In genomic region chr6:160911949-160912348, GRCh38 we compare ENCODE assay signal across 29 cellular contexts.
"Had no signal": no experiment of that assay in that cellular context is flagged by ENCODE, and none has a peak within 500 bp of the region (broad histone marks: within the 10 kb centered on the region; RNA-seq: fewer than 3 reads in every experiment).

No MANE protein-coding gene starts in this region.

- H3K4me3 Mint-ChIP-seq: stimulated activated effector memory CD8-positive, alpha-beta T cell treated with anti-CD3 and anti-CD28 coated beads, Interleukin-12 subunit alpha, Interleukin-12 subunit beta, amount 100 ng/mL, for 72 hours; stimulated activated memory B cell treated with anti-CD40 and anti-IgM and Interleukin-4, amounts not matched to agents 10 μg/mL and 1 μg/mL and 100 μg/mL, for 72 hours; stimulated activated naive B cell treated with anti-CD40 and anti-IgM and Interleukin-4, amounts not matched to agents 10 μg/mL and 1 μg/mL and 100 μg/mL, for 72 hours; stimulated activated naive CD8-positive, alpha-beta T cell treated with anti-CD3 and anti-CD28 coated beads, Interleukin-15, amount 100 ng/mL, for 72 hours; stimulated activated naive CD8-positive, alpha-beta T cell treated with anti-CD3 and anti-CD28 coated beads, Interleukin-15, Interleukin-2, amounts not matched to agents 100 ng/mL and 50 ng/mL, for 24 hours; type B pancreatic cell had no signal

- H3K36me3 ChIP-seq: stomach, suprapubic skin, thoracic aorta, thyroid gland, tibial artery, tibial nerve, transverse colon, upper lobe of left lung, upper lobe of right lung, uterus, vagina had no signal

- H3K4me1 Mint-ChIP-seq: stimulated activated effector memory CD8-positive, alpha-beta T cell treated with anti-CD3 and anti-CD28 coated beads, Interleukin-12 subunit alpha, Interleukin-12 subunit beta, amount 100 ng/mL, for 72 hours; stimulated activated memory B cell treated with anti-CD40 and anti-IgM and Interleukin-4, amounts not matched to agents 10 μg/mL and 1 μg/mL and 100 μg/mL, for 72 hours; stimulated activated naive B cell treated with anti-CD40 and anti-IgM and Interleukin-4, amounts not matched to agents 10 μg/mL and 1 μg/mL and 100 μg/mL, for 72 hours; stimulated activated naive CD8-positive, alpha-beta T cell treated with anti-CD3 and anti-CD28 coated beads, Interleukin-15, amount 100 ng/mL, for 72 hours had no signal

- H3K27ac Mint-ChIP-seq: stimulated activated effector memory CD8-positive, alpha-beta T cell treated with anti-CD3 and anti-CD28 coated beads, Interleukin-12 subunit alpha, Interleukin-12 subunit beta, amount 100 ng/mL, for 72 hours; stimulated activated memory B cell treated with anti-CD40 and anti-IgM and Interleukin-4, amounts not matched to agents 10 μg/mL and 1 μg/mL and 100 μg/mL, for 72 hours; stimulated activated naive B cell treated with anti-CD40 and anti-IgM and Interleukin-4, amounts not matched to agents 10 μg/mL and 1 μg/mL and 100 μg/mL, for 72 hours; stimulated activated naive CD8-positive, alpha-beta T cell treated with anti-CD3 and anti-CD28 coated beads, Interleukin-15, amount 100 ng/mL, for 72 hours; stimulated activated naive CD8-positive, alpha-beta T cell treated with anti-CD3 and anti-CD28 coated beads, Interleukin-15, Interleukin-2, amounts not matched to agents 100 ng/mL and 50 ng/mL, for 24 hours; type B pancreatic cell had no signal

- H3K27me3 ChIP-seq: stomach, suprapubic skin, testis, thyroid gland, tibial artery, tibial nerve, transverse colon, upper lobe of left lung, upper lobe of right lung, uterus, vagina had no signal

- ATAC-seq: stimulated activated effector memory CD8-positive, alpha-beta T cell treated with anti-CD3 and anti-CD28 coated beads, Interleukin-12 subunit alpha, Interleukin-12 subunit beta, amount 100 ng/mL, for 72 hours; stimulated activated memory B cell treated with anti-CD40 and anti-IgM and Interleukin-4, amounts not matched to agents 10 μg/mL and 1 μg/mL and 100 μg/mL, for 72 hours; stimulated activated naive B cell treated with anti-CD40 and anti-IgM and Interleukin-4, amounts not matched to agents 10 μg/mL and 1 μg/mL and 100 μg/mL, for 72 hours; stimulated activated naive CD8-positive, alpha-beta T cell treated with anti-CD3 and anti-CD28 coated beads, Interleukin-15, amount 100 ng/mL, for 72 hours; stimulated activated naive CD8-positive, alpha-beta T cell treated with anti-CD3 and anti-CD28 coated beads, Interleukin-15, Interleukin-2, amounts not matched to agents 100 U/mL and 50 U/mL, for 24 hours; upper lobe of right lung had no signal

- H3K36me3 Mint-ChIP-seq: stimulated activated effector memory CD8-positive, alpha-beta T cell treated with anti-CD3 and anti-CD28 coated beads, Interleukin-12 subunit alpha, Interleukin-12 subunit beta, amount 100 ng/mL, for 72 hours; stimulated activated memory B cell treated with anti-CD40 and anti-IgM and Interleukin-4, amounts not matched to agents 10 μg/mL and 1 μg/mL and 100 μg/mL, for 72 hours; stimulated activated naive B cell treated with anti-CD40 and anti-IgM and Interleukin-4, amounts not matched to agents 10 μg/mL and 1 μg/mL and 100 μg/mL, for 72 hours; type B pancreatic cell had no signal

- H3K4me3 ChIP-seq: stomach, suprapubic skin, testis, thoracic aorta, thyroid gland, tibial artery, tibial nerve, transverse colon, upper lobe of left lung, upper lobe of right lung, uterus, vagina had no signal

- FAIRE-seq: urothelium cell line had no signal

- H3K4me1 ChIP-seq: stomach, suprapubic skin, testis, thyroid gland, tibial artery, tibial nerve, transverse colon, upper lobe of left lung, upper lobe of right lung, uterus, vagina had no signal

- H3K27ac ChIP-seq: stomach, suprapubic skin, testis, thoracic aorta, thyroid gland, tibial artery, tibial nerve, transverse colon, upper lobe of left lung, upper lobe of right lung, uterus, vagina had no signal

- H3K9me3 Mint-ChIP-seq: type B pancreatic cell had no signal

- H3K9me3 ChIP-seq: testis, thyroid gland, upper lobe of right lung, vagina had no signal

- H3K27me3 Mint-ChIP-seq: type B pancreatic cell had no signal

- DNase-seq: stimulated activated CD4-positive, alpha-beta T cell treated with anti-CD3 and anti-CD28 coated beads, Interleukin-2, amount 100 ng/mL, for 48 hours; stimulated activated CD4-positive, alpha-beta T cell treated with anti-CD3 and anti-CD28 coated beads, Interleukin-4, amount 100 ng/mL, for 1 hour; stimulated activated CD4-positive, alpha-beta T cell treated with anti-CD3 and anti-CD28 coated beads, Interleukin-4, amount 100 ng/mL, for 24 hours; stimulated activated CD4-positive, alpha-beta T cell treated with anti-CD3 and anti-CD28 coated beads, Interleukin-4, amount 100 ng/mL, for 4 hours; stimulated activated CD8-positive, alpha-beta memory T cell treated with anti-CD3 and anti-CD28 coated beads, Interleukin-4, amount 100 ng/mL, for 48 hours; stimulated activated naive B cell treated with anti-CD40 and anti-IgM and Interleukin-4, amounts not matched to agents 10 μg/mL and 1 μg/mL and 100 μg/mL, for 72 hours; stimulated activated naive CD4-positive, alpha-beta T cell; stimulated activated naive CD4-positive, alpha-beta T cell treated with Interleukin-2 at 50 U/mL for 16 hours; stimulated activated naive CD8-positive, alpha-beta T cell treated with anti-CD3 and anti-CD28 coated beads, Interleukin-15, amount 100 ng/mL, for 72 hours; stimulated activated naive CD8-positive, alpha-beta T cell treated with anti-CD3 and anti-CD28 coated beads, Interleukin-15, Interleukin-2, amounts not matched to agents 100 U/mL and 50 U/mL, for 24 hours; stomach; substantia nigra; testis; thyroid gland; tibial artery; transverse colon; trophoblast cell; upper lobe of left lung; upper lobe of right lung; uterus had no signal
